Comparison of ENCODE assay signal across 20 cellular contexts in genomic region chr9:84750152-84750865, GRCh38.
A peak's percentile ranks its signal among the peaks of the same experiment; 100 is the strongest.
DNase-seq lines count a peak whose midpoint lies in the region; ATAC-seq, FAIRE-seq and TF ChIP-seq lines count a peak whose summit lies in the region.
"Had no signal": no experiment of that assay in that cellular context is flagged by ENCODE, and none has a peak within 500 bp of the region (broad histone marks: within the 10 kb centered on the region; RNA-seq: fewer than 3 reads in every experiment).

No MANE protein-coding gene starts in this region.

- H4K20me1 ChIP-seq in HepG2 (ENCODE audit: insufficient read depth, low read length) (no peaks in the 10 kb centered on the region), mammary epithelial cell (ENCODE audit: insufficient read depth, low read length) (no peaks in the 10 kb centered on the region)

- H3K4me1 ChIP-seq in HepG2 (ENCODE audit: insufficient read depth, low read length) (no peaks in the 10 kb centered on the region), right lobe of liver (no peaks in the 10 kb centered on the region), mammary epithelial cell (ENCODE audit: insufficient read depth, low read length) (peaks cover 31% of the 10 kb centered on the region), pancreas (no peaks in the 10 kb centered on the region)
- H3K4me1 ChIP-seq: A549 had no signal

- H3K4me2 ChIP-seq in HepG2 (ENCODE audit: low read depth, low read length) (no peak overlapping the region), mammary epithelial cell (ENCODE audit: insufficient read depth, low read depth, low read length) (peak overlapping the region; percentile 61)
- H3K4me2 ChIP-seq: A549 had no signal

- dilution Hi-C loops in mammary epithelial cell (cut with HindIII; ENCODE audit: low sequenced_read_pairs), result loop anchor here (5.0 kb wide), 1 partner anchor 33 kb away; no protein-coding TSS in a partner anchor

- no peaks in the 10 kb centered on the region; a peak in 2 of 5 replicates for H3K27me3 ChIP-seq in HepG2 (ENCODE audit: control insufficient read depth in 1 of 2, insufficient read depth in 2 of 2, low read length in 2 of 2)
- no peaks in the 10 kb centered on the region for H3K27me3 ChIP-seq in right lobe of liver
- H3K27me3 ChIP-seq in mammary epithelial cell (ENCODE audit: insufficient read depth, low read length), result no peaks in the 10 kb centered on the region
- no peaks in the 10 kb centered on the region for H3K27me3 ChIP-seq in brain microvascular endothelial cell (replicated peaks)
- no peaks in the 10 kb centered on the region for H3K27me3 ChIP-seq in pancreas

- no peak for TF ChIP-seq RAD21 in HepG2 (CRISPR knock-in tag; IDR thresholded peaks at IDR 0.05)

- H3K4me3 ChIP-seq in HepG2 (replicated peaks in 1 of 3; ENCODE audit: insufficient read depth in 1 of 3, low read depth in 2 of 3, low read length in 3 of 3) (no peak overlapping the region), right lobe of liver (no peak overlapping the region), mammary epithelial cell (replicated peaks in 1 of 3; ENCODE audit: insufficient read depth in 1 of 3, low read depth in 2 of 3, low read length in 3 of 3) (no peak overlapping the region), brain microvascular endothelial cell (ENCODE audit: low read depth, low read length) (no peak overlapping the region), pancreas (no peak overlapping the region)
- H3K4me3 ChIP-seq: A549 had no signal

- H3K36me3 ChIP-seq in HepG2 (replicated peaks in 1 of 2; ENCODE audit: control insufficient read depth in 1 of 2, insufficient read depth in 2 of 2, low read length in 2 of 2) (no peaks in the 10 kb centered on the region), right lobe of liver (no peaks in the 10 kb centered on the region), mammary epithelial cell (ENCODE audit: insufficient read depth, low read length) (no peaks in the 10 kb centered on the region), brain microvascular endothelial cell (replicated peaks) (no peaks in the 10 kb centered on the region), pancreas (no peaks in the 10 kb centered on the region)

- intact Hi-C loops in HepG2 (cut with micrococcal nuclease; ENCODE audit: unreplicated experiment), result no loop called here
- intact Hi-C loops in right lobe of liver (cut with DNase I), result no loop called here
- intact Hi-C loops in mammary epithelial cell (cut with micrococcal nuclease), result no loop called here
- intact Hi-C loops in pancreas (cut with DNase I), result no loop called here

- H3K9me3 ChIP-seq in HepG2 (ENCODE audit: low read length) (no peaks in the 10 kb centered on the region), right lobe of liver (no peaks in the 10 kb centered on the region), mammary epithelial cell (replicated peaks; ENCODE audit: insufficient read depth, low read length) (no peaks in the 10 kb centered on the region), pancreas (no peaks in the 10 kb centered on the region)
- H3K9me3 ChIP-seq: A549 had no signal

- in situ Hi-C loops in HepG2 (cut with HindIII; ENCODE audit: extremely low pct_ligation_motif_present, low pct_unique_long_range_greater_than_20kb) (no loop called here), mammary epithelial cell (cut with MboI; ENCODE audit: low sequenced_read_pairs in 2 of 2) (no loop called here), brain microvascular endothelial cell (cut with HindIII; ENCODE audit: low pct_ligation_motif_present, low sequenced_read_pairs) (no loop called here)

- BruUV-seq in HepG2 (replicated peaks; lab: Mats Ljungman, UMichigan), result no TSS peak
- BruUV-seq in mammary epithelial cell (replicated peaks; lab: Mats Ljungman, UMichigan), result no TSS peak

- H3K9ac ChIP-seq in HepG2 (ENCODE audit: insufficient read depth, low read depth, low read length) (no peak overlapping the region), mammary epithelial cell (ENCODE audit: insufficient read depth, low read length) (no peak overlapping the region)

- no peak overlapping the region for H3K27ac ChIP-seq in HepG2 (ENCODE audit: extremely low read length, insufficient read depth, low read length)
- H3K27ac ChIP-seq in right lobe of liver, result no peak overlapping the region
- H3K27ac ChIP-seq in mammary epithelial cell (ENCODE audit: insufficient read depth, low read depth, low read length), result no peak overlapping the region
- no peak overlapping the region for H3K27ac ChIP-seq in brain microvascular endothelial cell
- no peak overlapping the region for H3K27ac ChIP-seq in pancreas
- H3K27ac ChIP-seq: A549, VCaP had no signal

- no peak for TF ChIP-seq CTCF in HepG2 (CRISPR knock-in tag; IDR thresholded peaks at IDR 0.05)
- TF ChIP-seq CTCF in right lobe of liver (IDR thresholded peaks at IDR 0.05), result no peak
- TF ChIP-seq CTCF in mammary epithelial cell (conservative IDR thresholded peaks at IDR 0.05 in 1 of 2, IDR thresholded peaks at IDR 0.05 in 1 of 2; ENCODE audit: extremely low read depth in 1 of 2, insufficient read depth in 1 of 2, low read depth in 1 of 2, low read length in 2 of 2), result no peak
- TF ChIP-seq CTCF in brain microvascular endothelial cell (IDR thresholded peaks at IDR 0.05; ENCODE audit: low read depth, low read length, missing control alignments), result no peak
- no peak for TF ChIP-seq CTCF in pancreas (IDR thresholded peaks at IDR 0.05)

- ATAC-seq in HepG2 (no peak), right lobe of liver (no peak), pancreas (no peak)
- ATAC-seq: A549; effector memory CD8-positive, alpha-beta T cell had no signal

- FAIRE-seq in HepG2 (lab: Jason Lieb, UNC), result no peak
- FAIRE-seq in pancreas (lab: Jason Lieb, UNC), result no peak
- FAIRE-seq: A549, D721Med, RCC 7860, urothelium cell line had no signal

- H3K79me2 ChIP-seq in HepG2 (ENCODE audit: insufficient read depth, low read length) (no peaks in the 10 kb centered on the region), mammary epithelial cell (ENCODE audit: insufficient read depth, low read length) (no peaks in the 10 kb centered on the region)

- H2AFZ ChIP-seq in HepG2 (ENCODE audit: low read length) (no peak overlapping the region), mammary epithelial cell (ENCODE audit: low read depth, low read length) (peak overlapping the region; percentile 28)

- CTCF ChIA-PET in HepG2 (lab: Yijun Ruan, JAX; ENCODE audit: low intra/inter-chr PET ratio, low total read pairs), result no interaction called here
- CTCF ChIA-PET in mammary epithelial cell (lab: Charles Lee; ENCODE audit: low non-redundant PET), result no interaction called here

- POLR2A ChIA-PET in HepG2 (lab: Yijun Ruan, JAX), result no interaction called here

- TF ChIP-seq POLR2A in HepG2 (IDR thresholded peaks at IDR 0.05; ENCODE audit: insufficient read depth in 1 of 2, low read depth in 2 of 2, low read length in 2 of 2) (no peak), right lobe of liver (IDR thresholded peaks at IDR 0.05) (no peak)

- no peak for TF ChIP-seq EP300 in HepG2 (IDR thresholded peaks at IDR 0.05; ENCODE audit: low read depth in 2 of 2, low read length in 2 of 2)
- TF ChIP-seq EP300 in HepG2 (CRISPR knock-in tag; IDR thresholded peaks at IDR 0.05; ENCODE audit: borderline replicate concordance), result no peak

- 8% methylated on average over 4 of the region's 5 CpGs for WGBS in HepG2 (ENCODE audit: low lambda C conversion rate)
- 27% methylated on average over 4 of the region's 5 CpGs for WGBS in right lobe of liver (ENCODE audit: insufficient coverage, low coverage, low lambda C conversion rate, missing lambda C conversion rate)
- WGBS in mammary epithelial cell (ENCODE audit: low coverage, missing lambda C conversion rate), result 30% methylated on average over 5 of the region's 5 CpGs
- WGBS in pancreas, 2 donors, result 56 to 68% methylated on average over 5 of the region's 5 CpGs

- DNase-seq in HepG2 (ENCODE audit: low spot score), result no peak
- DNase-seq in right lobe of liver, result no peak
- peak; percentile 73 for DNase-seq in mammary epithelial cell
- DNase-seq in medulla oblongata (ENCODE audit: extremely low spot score), result peak; percentile 71
- DNase-seq in brain microvascular endothelial cell, result no peak
- DNase-seq in pancreas, result no peak
- DNase-seq in cerebellar cortex (ENCODE audit: low spot score), result no peak
- no peak for DNase-seq in DMS53 (lab: John Stamatoyannopoulos, UW)
- DNase-seq: activated naive CD4-positive, alpha-beta T cell treated with Interleukin-2 at 50 U/mL for 16 hours; amygdala; effector memory CD8-positive, alpha-beta T cell; GOT3; immature natural killer cell; NCI-H510A; stimulated activated CD4-positive, alpha-beta T cell treated with anti-CD3 and anti-CD28 coated beads, Interleukin-12 subunit alpha, Interleukin-12 subunit beta, amount 100 ng/mL, for 4 hours had no signal

Comparison
In these comparisons a context has a peak if more than half of its experiments do, and no peak if none do; other contexts are left out.
1. DNase-seq: peak in mammary epithelial cell (single experiment) and medulla oblongata (single experiment); none in HepG2 (single experiment), right lobe of liver (0 of 3), brain microvascular endothelial cell (single experiment), pancreas (0 of 6), cerebellar cortex (single experiment) and DMS53 (single experiment).